Comparison of ENCODE assay signal across 8 cellular contexts in genomic region chr16:11378951-11379350, GRCh38. TPM values are rescaled to one million over a fixed set of nuclear protein-coding genes. Genes with fewer than 3 reads are reported as not detected.
DNase-seq lines count a peak whose midpoint lies in the region; ATAC-seq and TF ChIP-seq lines count a peak whose summit lies in the region.
"Not testable (repeated sequence)": the region's sequence is repeated elsewhere in the genome, so short reads cannot be mapped to it uniquely, and the experiment has no call there.

No MANE protein-coding gene starts in this region.

- not testable (repeated sequence) for H3K4me1 ChIP-seq in ACC112 (ENCODE audit: control insufficient read depth, insufficient read depth, low read length, unreplicated experiment); body of pancreas
- peaks cover 0 to 13% (median 6%) of the 10 kb centered on the region in 6 donors for H3K4me1 ChIP-seq in spleen

- H3K27ac Mint-ChIP-seq in T-helper 1 cell treated with Interleukin-12 subunit alpha and Interleukin-12 subunit beta and Interleukin-4 antibody, amounts not matched to agents 30 μg/mL and 1 μg/mL, for 36 hours, result peak overlapping the region; percentile 61
- H3K27ac Mint-ChIP-seq in activated CD4-positive, alpha-beta memory T cell treated with anti-CD3 and anti-CD28 coated beads, Interleukin-2, amount 10 ng/mL, durations not matched to agents 7 days and 5 days, result peak overlapping the region; percentile 70
- peak overlapping the region; percentile 74 for H3K27ac Mint-ChIP-seq in activated T-helper 2 cell treated with anti-CD3 and anti-CD28 coated beads, Interferon-gamma antibody, Interleukin-2, Interleukin-4, amounts not matched to agents 10 μg/mL and 5 μg/mL and 100 μg/mL, durations not matched to agents 14 hours and 24 hours and 36 hours

- CTCF ChIA-PET in activated CD4-positive, alpha-beta memory T cell treated with anti-CD3 and anti-CD28 coated beads, Interleukin-2, amount 10 ng/mL, durations not matched to agents 7 days and 5 days (lab: Charles Lee), result interaction anchor here (0.8 to 1.8 kb wide), 9 partner anchors 7 to 419 kb away, joined by 3 to 10 read pairs (median 4); partner anchors contain the start of genes SOCS1 and ZC3H7A

- not testable (repeated sequence) for TF ChIP-seq POLR2A in body of pancreas (IDR thresholded peaks at IDR 0.05); spleen (IDR thresholded peaks at IDR 0.05)

- WGBS in body of pancreas, 2 donors, result 84 to 92% methylated on average over 5 of the region's 5 CpGs
- 81 to 95% (median 88%) methylated on average over 5 of the region's 5 CpGs for WGBS in spleen, 5 donors

- TF ChIP-seq CTCF in body of pancreas (IDR thresholded peaks at IDR 0.05); spleen (IDR thresholded peaks at IDR 0.05 in 8 of 11, conservative IDR thresholded peaks at IDR 0.05 in 3 of 11): not testable (repeated sequence)

- H3K79me2 ChIP-seq in ACC112 (ENCODE audit: control insufficient read depth, insufficient read depth, low read length, unreplicated experiment), result not testable (repeated sequence)

- not testable (repeated sequence) for H2AFZ ChIP-seq in ACC112 (ENCODE audit: low read length, unreplicated experiment)

- peaks cover 13% of the 10 kb centered on the region for H3K36me3 Mint-ChIP-seq in T-helper 1 cell treated with Interleukin-12 subunit alpha and Interleukin-12 subunit beta and Interleukin-4 antibody, amounts not matched to agents 30 μg/mL and 1 μg/mL, for 36 hours (ENCODE audit: low read depth)
- H3K36me3 Mint-ChIP-seq in activated CD4-positive, alpha-beta memory T cell treated with anti-CD3 and anti-CD28 coated beads, Interleukin-2, amount 10 ng/mL, durations not matched to agents 7 days and 5 days (ENCODE audit: low read depth), result peaks cover 10% of the 10 kb centered on the region
- H3K36me3 Mint-ChIP-seq in activated T-helper 2 cell treated with anti-CD3 and anti-CD28 coated beads, Interferon-gamma antibody, Interleukin-2, Interleukin-4, amounts not matched to agents 10 μg/mL and 5 μg/mL and 100 μg/mL, durations not matched to agents 14 hours and 24 hours and 36 hours (ENCODE audit: low read depth), result peaks cover 39% of the 10 kb centered on the region

- POLR2A ChIA-PET in activated CD4-positive, alpha-beta memory T cell treated with anti-CD3 and anti-CD28 coated beads, Interleukin-2, amount 10 ng/mL, durations not matched to agents 7 days and 5 days (lab: Charles Lee), result interaction anchor here (0.6 to 2.0 kb wide), 3 partner anchors 20 to 415 kb away, joined by 3 to 5 read pairs (median 3); no protein-coding TSS in a partner anchor

- not testable (repeated sequence) for H3K4me1 Mint-ChIP-seq in T-helper 1 cell treated with Interleukin-12 subunit alpha and Interleukin-12 subunit beta and Interleukin-4 antibody, amounts not matched to agents 30 μg/mL and 1 μg/mL, for 36 hours (ENCODE audit: low read depth)
- H3K4me1 Mint-ChIP-seq in activated CD4-positive, alpha-beta memory T cell treated with anti-CD3 and anti-CD28 coated beads, Interleukin-2, amount 10 ng/mL, durations not matched to agents 7 days and 5 days, result peaks cover 21% of the 10 kb centered on the region
- peaks cover 26% of the 10 kb centered on the region for H3K4me1 Mint-ChIP-seq in activated T-helper 2 cell treated with anti-CD3 and anti-CD28 coated beads, Interferon-gamma antibody, Interleukin-2, Interleukin-4, amounts not matched to agents 10 μg/mL and 5 μg/mL and 100 μg/mL, durations not matched to agents 14 hours and 24 hours and 36 hours (ENCODE audit: low read depth)

- peak overlapping the region; percentile 40 for H3K4me3 Mint-ChIP-seq in T-helper 1 cell treated with Interleukin-12 subunit alpha and Interleukin-12 subunit beta and Interleukin-4 antibody, amounts not matched to agents 30 μg/mL and 1 μg/mL, for 36 hours
- peak overlapping the region; percentile 58 for H3K4me3 Mint-ChIP-seq in activated CD4-positive, alpha-beta memory T cell treated with anti-CD3 and anti-CD28 coated beads, Interleukin-2, amount 10 ng/mL, durations not matched to agents 7 days and 5 days
- H3K4me3 Mint-ChIP-seq in activated T-helper 2 cell treated with anti-CD3 and anti-CD28 coated beads, Interferon-gamma antibody, Interleukin-2, Interleukin-4, amounts not matched to agents 10 μg/mL and 5 μg/mL and 100 μg/mL, durations not matched to agents 14 hours and 24 hours and 36 hours (ENCODE audit: low read depth), result not testable (repeated sequence)

- H3K27ac ChIP-seq in ACC112 (ENCODE audit: low read depth, low read length) (peak overlapping the region; percentile 38; the same call in 1 of the 2 replicates), body of pancreas (peak overlapping the region in 3 of 4 donors; percentile 15 to 63 (median 44))
- H3K27ac ChIP-seq in spleen, result not testable (repeated sequence)

- not testable (repeated sequence) for H3K4me3 ChIP-seq in ACC112 (ENCODE audit: low read depth, low read length); body of pancreas; spleen

- intact Hi-C loops in activated T-helper 2 cell treated with anti-CD3 and anti-CD28 coated beads, Interferon-gamma antibody, Interleukin-2, Interleukin-4, amounts not matched to agents 10 μg/mL and 5 μg/mL and 100 μg/mL, durations not matched to agents 14 hours and 24 hours and 36 hours (cut with micrococcal nuclease), result loop anchor here (1.0 to 2.0 kb wide), 4 partner anchors 24 to 422 kb away; no protein-coding TSS in a partner anchor
- intact Hi-C loops in body of pancreas (cut with DNase I); left cardiac atrium (cut with DNase I); spleen (cut with DNase I; ENCODE audit: low total_unique reads): not testable (repeated sequence)

- H3K9me3 ChIP-seq in body of pancreas, spleen: not testable (repeated sequence)

- not testable (repeated sequence) for DNase-seq in activated CD4-positive, alpha-beta memory T cell treated with anti-CD3 and anti-CD28 coated beads, Interleukin-2, amount 10 ng/mL, durations not matched to agents 7 days and 5 days; activated T-helper 2 cell treated with anti-CD3 and anti-CD28 coated beads, Interferon-gamma antibody, Interleukin-2, Interleukin-4, amounts not matched to agents 10 μg/mL and 5 μg/mL and 100 μg/mL, durations not matched to agents 14 hours and 24 hours and 36 hours (ENCODE audit: low spot score); body of pancreas
- DNase-seq in left cardiac atrium (peak; percentile 2), spleen (peak; percentile 9)

- peak; percentile 10 for ATAC-seq in GM18498 (IDR thresholded peaks at IDR 0.05; ENCODE audit: unreplicated experiment)
- not testable (repeated sequence) for ATAC-seq in body of pancreas, left cardiac atrium

- H3K9me3 Mint-ChIP-seq in T-helper 1 cell treated with Interleukin-12 subunit alpha and Interleukin-12 subunit beta and Interleukin-4 antibody, amounts not matched to agents 30 μg/mL and 1 μg/mL, for 36 hours; activated CD4-positive, alpha-beta memory T cell treated with anti-CD3 and anti-CD28 coated beads, Interleukin-2, amount 10 ng/mL, durations not matched to agents 7 days and 5 days: not testable (repeated sequence)
- H3K9me3 Mint-ChIP-seq in activated T-helper 2 cell treated with anti-CD3 and anti-CD28 coated beads, Interferon-gamma antibody, Interleukin-2, Interleukin-4, amounts not matched to agents 10 μg/mL and 5 μg/mL and 100 μg/mL, durations not matched to agents 14 hours and 24 hours and 36 hours, result peaks cover 10% of the 10 kb centered on the region

- H3K27me3 Mint-ChIP-seq in T-helper 1 cell treated with Interleukin-12 subunit alpha and Interleukin-12 subunit beta and Interleukin-4 antibody, amounts not matched to agents 30 μg/mL and 1 μg/mL, for 36 hours (ENCODE audit: low read depth); activated CD4-positive, alpha-beta memory T cell treated with anti-CD3 and anti-CD28 coated beads, Interleukin-2, amount 10 ng/mL, durations not matched to agents 7 days and 5 days; activated T-helper 2 cell treated with anti-CD3 and anti-CD28 coated beads, Interferon-gamma antibody, Interleukin-2, Interleukin-4, amounts not matched to agents 10 μg/mL and 5 μg/mL and 100 μg/mL, durations not matched to agents 14 hours and 24 hours and 36 hours (ENCODE audit: low read depth): not testable (repeated sequence)

- H3K36me3 ChIP-seq in ACC112 (ENCODE audit: insufficient read depth, low read length); body of pancreas (replicated peaks in 1 of 2; ENCODE audit: insufficient read depth in 1 of 2, low read depth in 2 of 2); spleen: not testable (repeated sequence)

- not testable (repeated sequence) for H3K27me3 ChIP-seq in ACC112 (ENCODE audit: insufficient read depth, low read length); body of pancreas; spleen (replicated peaks in 1 of 7)

RNA-seq across cellular contexts. Expression of gene RMI2, which starts 33.7 kb away (rescaled TPM):
- 10 to 100 TPM; 45.9 to 46.6 TPM for total RNA-seq in activated CD4-positive, alpha-beta memory T cell treated with anti-CD3 and anti-CD28 coated beads, Interleukin-2, amount 10 ng/mL, durations not matched to agents 7 days and 5 days
- total RNA-seq in activated T-helper 2 cell treated with anti-CD3 and anti-CD28 coated beads, Interferon-gamma antibody, Interleukin-2, Interleukin-4, amounts not matched to agents 10 μg/mL and 5 μg/mL and 100 μg/mL, durations not matched to agents 14 hours and 24 hours and 36 hours, result 65.2 and 67.4 TPM in 2 replicates
- 1 to 10 TPM; 1.3 to 3.0 TPM for total RNA-seq in body of pancreas
- 1 to 10 TPM in 1 of 2 donors, under 1 TPM in 1; 0.60 to 2.4 TPM for total RNA-seq in left cardiac atrium
- total RNA-seq in spleen, result 1 to 10 TPM; 2.4 to 5.7 (median 3.7) TPM
- polyA plus RNA-seq in spleen, result 10 to 100 TPM in 1 of 3 donors, 1 to 10 TPM in 2; 4.4 to 23.6 (median 5.8) TPM
